12 cellular contexts compared by ENCODE assay signal in genomic region chr7:36661135-36661840, GRCh38.
DNase-seq lines count a peak whose midpoint lies in the region; ATAC-seq, FAIRE-seq and TF ChIP-seq lines count a peak whose summit lies in the region.
"Had no signal": no experiment of that assay in that cellular context is flagged by ENCODE, and none has a peak within 500 bp of the region (broad histone marks: within the 10 kb centered on the region; RNA-seq: fewer than 3 reads in every experiment).

No MANE protein-coding gene starts in this region.

- no peak overlapping the region for H3K56ac ChIP-seq in H1 (replicated peaks; ENCODE audit: insufficient read length, low read depth, low read length)

- H3K9me3 Mint-ChIP-seq in nephron progenitor cell = peaks cover 27% of the 10 kb centered on the region
- H3K9me3 Mint-ChIP-seq: IgD-negative memory B cell had no signal

- WGBS in GM23248 (ENCODE audit: low coverage in 1 of 2, low lambda C conversion rate in 2 of 2, missing lambda C conversion rate in 2 of 2), 2 experiments = 79 to 81% methylated on average over 7 of the region's 7 CpGs
- 80% methylated on average over 7 of the region's 7 CpGs; no CpG with 5 or more reads in 1 of the 2 experiments for WGBS in H1 (ENCODE audit: extremely low coverage in 1 of 2, insufficient coverage in 1 of 2, insufficient read length in 1 of 2, insufficient replicate concordance in 2 of 2, low coverage in 1 of 2, low lambda C conversion rate in 2 of 2, missing lambda C conversion rate in 1 of 2), 2 experiments

- CTCF ChIA-PET in H1 (lab: Charles Lee; ENCODE audit: partially characterized antibody) = interaction anchor here (1.2 to 2.5 kb wide), 4 partner anchors 9 to 188 kb away, joined by 3 to 9 read pairs (median 4); no protein-coding TSS in a partner anchor

- POLR2A ChIA-PET in H1 (lab: Charles Lee; ENCODE audit: partially characterized antibody) = interaction anchor here (1.2 to 1.3 kb wide), 2 partner anchors 10 to 11 kb away, joined by 3 read pairs; no protein-coding TSS in a partner anchor

- H3K4me3 ChIP-seq in GM23248 (no peak overlapping the region), H1 (ENCODE audit: extremely low read depth in 1 of 4, insufficient read depth in 2 of 4, low read depth in 3 of 4, low read length in 4 of 4) (no peak overlapping the region)

- H3K9ac ChIP-seq in GM23248 = no peak overlapping the region
- H3K9ac ChIP-seq in H1 (replicated peaks in 1 of 4; ENCODE audit: extremely low read depth in 1 of 4, low read depth in 3 of 4, low read length in 3 of 4) = no peak overlapping the region

- peak overlapping the region; percentile 23 for H3K27ac Mint-ChIP-seq in nephron progenitor cell
- H3K27ac Mint-ChIP-seq: IgD-negative memory B cell had no signal

- H3K27ac ChIP-seq in GM23248 (no peak overlapping the region), H1 (ENCODE audit: low read depth, low read length) (no peak overlapping the region)

- H3K36me3 Mint-ChIP-seq in nephron progenitor cell (ENCODE audit: low read depth) = peaks cover 15% of the 10 kb centered on the region
- H3K36me3 Mint-ChIP-seq: IgD-negative memory B cell had no signal

- TF ChIP-seq CTCF in H1 (IDR thresholded peaks at IDR 0.05; ENCODE audit: control extremely low read depth in 1 of 3, insufficient read depth in 1 of 3, low read depth in 1 of 3, low read length in 3 of 3) (no peak), nephron progenitor cell (IDR thresholded peaks at IDR 0.05) (no peak)

- DNase-seq in GM23248 (peak; percentile 24), M059J (ENCODE audit: low read depth) (peak; percentile 91), H1 (ENCODE audit: low read depth in 1 of 2, low spot score in 2 of 2) (no peak), nephron progenitor cell (no peak), NOMO-1 treated with dmso at 0.1 percent for 144 hours (lab: John Stamatoyannopoulos, UW; ENCODE audit: unreplicated experiment) (no peak), NCI-H2029 treated with DMSO at 0.1 percent for 48 hours (lab: John Stamatoyannopoulos, UW) (no peak), NCI-H446 treated with DMSO at 0.1 percent for 48 hours (lab: John Stamatoyannopoulos, UW) (no peak)
- DNase-seq: midbrain had no signal

- in situ Hi-C loops in GM23248 (cut with MboI) = no loop called here

- H3K4me1 ChIP-seq in GM23248 (ENCODE audit: insufficient read depth) (peaks cover 26% of the 10 kb centered on the region), H1 (replicated peaks in 1 of 4; ENCODE audit: control insufficient read depth in 3 of 4, insufficient read depth in 4 of 4, low read length in 3 of 4) (peaks cover 5 to 25% (median 20%) of the 10 kb centered on the region in 4 experiments; a peak in 6 of 7 replicates)

- H3K4me1 Mint-ChIP-seq in nephron progenitor cell = peaks cover 62% of the 10 kb centered on the region
- H3K4me1 Mint-ChIP-seq: IgD-negative memory B cell had no signal

- H2AK5ac ChIP-seq in H1 (ENCODE audit: low read depth, low read length) = no peak overlapping the region

- H3K79me2 ChIP-seq in GM23248 (ENCODE audit: insufficient read depth) = no peaks in the 10 kb centered on the region
- H3K79me2 ChIP-seq in H1 (ENCODE audit: control insufficient read depth in 1 of 2, insufficient read depth in 2 of 2, low read length in 2 of 2) = no peaks in the 10 kb centered on the region

- no peak overlapping the region for H3K14ac ChIP-seq in H1 (ENCODE audit: insufficient read length)

- TF ChIP-seq EP300 in H1 (IDR thresholded peaks at IDR 0.05; ENCODE audit: borderline replicate concordance in 1 of 2, low read depth in 2 of 2, low read length in 2 of 2) = no peak

- no peak overlapping the region for H3K4me3 Mint-ChIP-seq in nephron progenitor cell
- H3K4me3 Mint-ChIP-seq: IgD-negative memory B cell had no signal

- H3K27me3 ChIP-seq in GM23248 (replicated peaks; ENCODE audit: insufficient read depth) (no peaks in the 10 kb centered on the region), H1 (replicated peaks in 1 of 4; ENCODE audit: control insufficient read depth in 3 of 4, extremely low read depth in 1 of 4, insufficient read depth in 3 of 4, low read length in 3 of 4) (no peaks in the 10 kb centered on the region; a peak in 1 of 7 replicates)

- H3F3A ChIP-seq in GM23248 (ENCODE audit: insufficient read depth) = peaks cover 17% of the 10 kb centered on the region

- H3K9me3 ChIP-seq in GM23248 (ENCODE audit: low read depth) (no peaks in the 10 kb centered on the region), H1 (ENCODE audit: insufficient read depth in 2 of 2, low read depth in 1 of 2, low read length in 1 of 2) (no peaks in the 10 kb centered on the region)

- H2BK120ac ChIP-seq in H1 (replicated peaks; ENCODE audit: low read depth, low read length) = peak overlapping the region; percentile 49

- ATAC-seq in HG03342 (IDR thresholded peaks at IDR 0.05; ENCODE audit: unreplicated experiment) = no peak

- H3K18ac ChIP-seq in H1 (ENCODE audit: extremely low read depth, low read length) = peak overlapping the region; percentile 86

- H3K27me3 Mint-ChIP-seq in nephron progenitor cell (ENCODE audit: low read depth, poor library complexity) = no peaks in the 10 kb centered on the region
- H3K27me3 Mint-ChIP-seq: IgD-negative memory B cell had no signal

- no peak overlapping the region for H3K4me2 ChIP-seq in GM23248 (ENCODE audit: unreplicated experiment)
- no peak overlapping the region; a peak in 1 of 4 replicates for H3K4me2 ChIP-seq in H1 (ENCODE audit: insufficient read depth in 1 of 2, low read depth in 2 of 2, low read length in 2 of 2)

- no peak overlapping the region for H4K8ac ChIP-seq in H1 (ENCODE audit: extremely low read depth, insufficient read depth, low read length)

- no peak overlapping the region for H4K91ac ChIP-seq in H1 (replicated peaks; ENCODE audit: insufficient read length, low read length)

- no peaks in the 10 kb centered on the region for H4K20me1 ChIP-seq in GM23248 (ENCODE audit: insufficient read depth)
- no peaks in the 10 kb centered on the region for H4K20me1 ChIP-seq in H1 (replicated peaks in 1 of 2; ENCODE audit: control insufficient read depth in 1 of 2, insufficient read depth in 2 of 2, low read length in 2 of 2)

- no peaks in the 10 kb centered on the region for H3K79me1 ChIP-seq in H1 (ENCODE audit: low read depth, low read length)

- H4K5ac ChIP-seq in H1 (ENCODE audit: insufficient read length, low read depth, low read length) = no peak overlapping the region

- 0 out of 2 replicates have a peak overlapping the region, but pooled peaks have one; percentile 75 for H2BK5ac ChIP-seq in H1 (ENCODE audit: low read depth, low read length)

- peak; percentile 50 for FAIRE-seq in H1 (lab: Jason Lieb, UNC)
- FAIRE-seq: G401.6, TTC549 had no signal

- peak overlapping the region; percentile 95 for H2BK12ac ChIP-seq in H1 (ENCODE audit: low read depth, low read length)

- H3K4ac ChIP-seq in H1 (replicated peaks; ENCODE audit: insufficient read length, low read depth, low read length) = no peak overlapping the region

- no peaks in the 10 kb centered on the region for H3K9me2 ChIP-seq in GM23248 (ENCODE audit: insufficient read depth)

- H3K36me3 ChIP-seq in GM23248 (ENCODE audit: low read depth) (no peaks in the 10 kb centered on the region), H1 (ENCODE audit: control insufficient read depth in 2 of 4, insufficient read depth in 4 of 4, low read length in 3 of 4) (no peaks in the 10 kb centered on the region)

- H2AFZ ChIP-seq in GM23248 (no peak overlapping the region), H1 (ENCODE audit: low read length) (peak overlapping the region; percentile 48)

- no peak overlapping the region for H2BK15ac ChIP-seq in H1 (ENCODE audit: low read length)

- H3K23ac ChIP-seq in H1 (ENCODE audit: insufficient read length) = no peak overlapping the region

- TF ChIP-seq POLR2A in H1 (IDR thresholded peaks at IDR 0.05; ENCODE audit: control extremely low read depth in 1 of 2, low read depth in 2 of 2, low read length in 2 of 2) = no peak

- no peak for TF ChIP-seq RAD21 in H1 (IDR thresholded peaks at IDR 0.05 in 1 of 2, conservative IDR thresholded peaks at IDR 0.05 in 1 of 2; ENCODE audit: low read depth in 2 of 2, low read length in 2 of 2)

- H2BK20ac ChIP-seq in H1 (ENCODE audit: low read length) = peak overlapping the region; percentile 57

- no peaks in the 10 kb centered on the region for H3K23me2 ChIP-seq in H1 (ENCODE audit: low read depth, low read length)

TF ChIP-seq in H1, 55 proteins besides CTCF, POLR2A, EP300 and RAD21:
- TF ChIP-seq PHF8 (conservative IDR thresholded peaks at IDR 0.05; ENCODE audit: low read depth, low read length) (no peak), NANOG (IDR thresholded peaks at IDR 0.05; ENCODE audit: insufficient read depth, low read depth, low read length, poor library complexity, severe bottlenecking) (peak; percentile 36)

Comparison
In these comparisons a context has a peak if more than half of its experiments do, and no peak if none do; other contexts are left out.
1. DNase-seq: peak in GM23248 (single experiment) and M059J (single experiment); none in H1 (0 of 2), nephron progenitor cell (single experiment), NOMO-1 treated with dmso at 0.1 percent for 144 hours (single experiment), NCI-H2029 treated with DMSO at 0.1 percent for 48 hours (single experiment) and NCI-H446 treated with DMSO at 0.1 percent for 48 hours (single experiment).